In the genomic region with DNA sequence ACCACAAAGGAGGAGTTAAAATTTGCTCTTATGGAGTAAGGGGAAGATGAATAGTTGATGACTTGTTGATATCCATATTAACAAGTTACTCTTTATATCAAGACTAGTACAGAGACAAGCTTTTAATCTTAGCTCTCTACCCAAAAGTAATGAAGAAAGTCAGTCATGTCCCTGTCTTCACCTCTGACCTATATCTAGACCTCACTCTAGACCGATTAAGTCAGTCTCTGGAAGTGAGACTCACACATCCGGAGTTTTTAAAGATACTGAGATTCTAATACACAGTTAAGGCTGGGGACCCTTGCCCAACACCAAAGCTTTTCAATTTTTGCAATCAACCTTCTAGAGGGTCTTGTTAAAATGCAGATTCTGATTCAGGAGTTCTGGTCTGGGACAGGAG, we compare ENCODE assay signal across 9 cellular contexts.
"Had no signal": no experiment of that assay in that cellular context is flagged by ENCODE, and none has a peak within 500 bp of the region (broad histone marks: within the 10 kb centered on the region; RNA-seq: fewer than 3 reads in every experiment).

No MANE protein-coding gene starts in this region.

- FAIRE-seq: H1, H54, HTR-8/SVneo had no signal

- ATAC-seq: GM23338 had no signal

- H3K4me3 ChIP-seq: GM23338 had no signal

- H3K4me2 ChIP-seq: GM23338, KMS-11 had no signal

- H3K27ac Mint-ChIP-seq: GM23338, H9, IgD-negative memory B cell had no signal

- H2AFZ ChIP-seq: GM23338 had no signal

- H3K4me3 Mint-ChIP-seq: GM23338, H9, IgD-negative memory B cell had no signal

- H3K9ac ChIP-seq: KMS-11 had no signal

- H3K27ac ChIP-seq: KMS-11 had no signal

- DNase-seq: H9, HCEC 1CT, KBM-7 had no signal

- H3K4me1 Mint-ChIP-seq: GM23338, H9 had no signal

- H3K27me3 Mint-ChIP-seq: IgD-negative memory B cell had no signal

- H3K9me3 Mint-ChIP-seq: GM23338 had no signal
